ENCODE assay signal across 23 cellular contexts in genomic region chr4:124415206-124415605, GRCh38.
DNase-seq lines count a peak whose midpoint lies in the region; ATAC-seq and TF ChIP-seq lines count a peak whose summit lies in the region.
"Had no signal": no experiment of that assay in that cellular context is flagged by ENCODE, and none has a peak within 500 bp of the region (broad histone marks: within the 10 kb centered on the region; RNA-seq: fewer than 3 reads in every experiment).

No MANE protein-coding gene starts in this region.

- no peaks in the 10 kb centered on the region for H3K27me3 Mint-ChIP-seq in chondrocyte (ENCODE audit: low read depth)
- no peaks in the 10 kb centered on the region for H3K27me3 Mint-ChIP-seq in stimulated activated naive B cell treated with anti-CD40 and anti-IgM and Interleukin-4, amounts not matched to agents 10 μg/mL and 1 μg/mL and 100 μg/mL, for 72 hours
- H3K27me3 Mint-ChIP-seq: CD4-positive, alpha-beta T cell; central memory CD8-positive, alpha-beta T cell; effector memory CD8-positive, alpha-beta T cell; progenitor cell of endocrine pancreas had no signal

- DNase-seq in SKM-1 treated with dmso at 0.1 percent for 144 hours (lab: John Stamatoyannopoulos, UW; ENCODE audit: unreplicated experiment) (peak; percentile 2), SKM-1 (lab: John Stamatoyannopoulos, UW; ENCODE audit: unreplicated experiment) (no peak), chondrocyte (ENCODE audit: low spot score) (no peak), iPS-NIHi7 (ENCODE audit: extremely low spot score) (no peak), testis (no peak)
- DNase-seq in stimulated activated naive B cell treated with anti-CD40 and anti-IgM and Interleukin-4, amounts not matched to agents 10 μg/mL and 1 μg/mL and 100 μg/mL, for 72 hours, result no peak
- DNase-seq: CD4-positive, alpha-beta T cell; effector memory CD8-positive, alpha-beta T cell; gastrocnemius medialis; naive thymus-derived CD4-positive, alpha-beta T cell; NCI-H1694 treated with DMSO at 0.1 percent for 48 hours; NCI-H345; RPMI8226; stimulated activated naive CD8-positive, alpha-beta T cell treated with anti-CD3 and anti-CD28 coated beads, Interleukin-15, Interleukin-2, amounts not matched to agents 100 U/mL and 50 U/mL, for 24 hours; upper lobe of left lung had no signal

- H3K9me3 ChIP-seq in muscle layer of colon (ENCODE audit: low read length) (no peaks in the 10 kb centered on the region), testis (no peaks in the 10 kb centered on the region)
- H3K9me3 ChIP-seq: gastrocnemius medialis, upper lobe of left lung had no signal

- H3K36me3 ChIP-seq in muscle layer of colon (ENCODE audit: insufficient read depth, low read length), result no peaks in the 10 kb centered on the region
- H3K36me3 ChIP-seq in testis (ENCODE audit: low read depth, missing control alignments), result no peaks in the 10 kb centered on the region
- H3K36me3 ChIP-seq: gastrocnemius medialis, upper lobe of left lung had no signal

- no peak overlapping the region for H3K9ac ChIP-seq in muscle layer of colon (ENCODE audit: low read length)

- WGBS in testis, 2 donors, result 56 to 66% methylated on average over 6 of the region's 6 CpGs

- no peaks in the 10 kb centered on the region for H3K36me3 Mint-ChIP-seq in chondrocyte (ENCODE audit: low read depth)
- H3K36me3 Mint-ChIP-seq in stimulated activated naive B cell treated with anti-CD40 and anti-IgM and Interleukin-4, amounts not matched to agents 10 μg/mL and 1 μg/mL and 100 μg/mL, for 72 hours, result no peaks in the 10 kb centered on the region
- H3K36me3 Mint-ChIP-seq: naive thymus-derived CD4-positive, alpha-beta T cell; WTC11 had no signal

- H3K9me3 Mint-ChIP-seq in chondrocyte (ENCODE audit: low read depth), result no peaks in the 10 kb centered on the region
- H3K9me3 Mint-ChIP-seq in stimulated activated naive B cell treated with anti-CD40 and anti-IgM and Interleukin-4, amounts not matched to agents 10 μg/mL and 1 μg/mL and 100 μg/mL, for 72 hours, result no peaks in the 10 kb centered on the region
- H3K9me3 Mint-ChIP-seq: activated T-helper 1 cell treated with anti-CD3 and anti-CD28 coated beads, Interleukin-12 subunit alpha, Interleukin-12 subunit beta, Interleukin-2, Interleukin-4 antibody, amounts not matched to agents 30 ng/mL and 10 ng/mL and 1 ng/mL, durations not matched to agents 14 hours and 24 hours and 36 hours; T-helper 1 cell treated with Interleukin-12 subunit alpha and Interleukin-12 subunit beta and Interleukin-4 antibody, amounts not matched to agents 30 μg/mL and 1 μg/mL, for 36 hours; WTC11 had no signal

- ATAC-seq in stimulated activated naive B cell treated with anti-CD40 and anti-IgM and Interleukin-4, amounts not matched to agents 10 μg/mL and 1 μg/mL and 100 μg/mL, for 72 hours (replicated peaks), result no peak
- ATAC-seq in esophagus mucosa, result no peak
- ATAC-seq: effector memory CD8-positive, alpha-beta T cell; gastrocnemius medialis; naive thymus-derived CD4-positive, alpha-beta T cell; stimulated activated naive CD8-positive, alpha-beta T cell treated with anti-CD3 and anti-CD28 coated beads, Interleukin-15, Interleukin-2, amounts not matched to agents 100 U/mL and 50 U/mL, for 24 hours; WTC11 had no signal

- no peak for TF ChIP-seq POLR2A in testis (IDR thresholded peaks at IDR 0.05)

- H3K4me3 Mint-ChIP-seq in chondrocyte (ENCODE audit: unreplicated experiment), result peak overlapping the region; percentile 45
- no peak overlapping the region for H3K4me3 Mint-ChIP-seq in stimulated activated naive B cell treated with anti-CD40 and anti-IgM and Interleukin-4, amounts not matched to agents 10 μg/mL and 1 μg/mL and 100 μg/mL, for 72 hours
- H3K4me3 Mint-ChIP-seq: activated T-helper 1 cell treated with anti-CD3 and anti-CD28 coated beads, Interleukin-12 subunit alpha, Interleukin-12 subunit beta, Interleukin-2, Interleukin-4 antibody, amounts not matched to agents 30 ng/mL and 10 ng/mL and 1 ng/mL, durations not matched to agents 14 hours and 24 hours and 36 hours; CD4-positive, alpha-beta T cell; central memory CD8-positive, alpha-beta T cell; effector memory CD8-positive, alpha-beta T cell; naive thymus-derived CD4-positive, alpha-beta T cell; T-helper 1 cell treated with Interleukin-12 subunit alpha and Interleukin-12 subunit beta and Interleukin-4 antibody, amounts not matched to agents 30 μg/mL and 1 μg/mL, for 36 hours; WTC11 had no signal

- TF ChIP-seq CTCF in chondrocyte (IDR thresholded peaks at IDR 0.05), result peak; percentile 1
- no peak for TF ChIP-seq CTCF in testis (IDR thresholded peaks at IDR 0.05)

- H3K4me1 ChIP-seq in muscle layer of colon (ENCODE audit: insufficient read depth, low read length), result peaks cover 1% of the 10 kb centered on the region
- no peaks in the 10 kb centered on the region for H3K4me1 ChIP-seq in testis
- H3K4me1 ChIP-seq: gastrocnemius medialis, upper lobe of left lung had no signal

- H3K27ac Mint-ChIP-seq in chondrocyte (ENCODE audit: unreplicated experiment), result peak overlapping the region; percentile 93
- H3K27ac Mint-ChIP-seq in stimulated activated naive B cell treated with anti-CD40 and anti-IgM and Interleukin-4, amounts not matched to agents 10 μg/mL and 1 μg/mL and 100 μg/mL, for 72 hours, result no peak overlapping the region
- H3K27ac Mint-ChIP-seq: activated T-helper 1 cell treated with anti-CD3 and anti-CD28 coated beads, Interleukin-12 subunit alpha, Interleukin-12 subunit beta, Interleukin-2, Interleukin-4 antibody, amounts not matched to agents 30 ng/mL and 10 ng/mL and 1 ng/mL, durations not matched to agents 14 hours and 24 hours and 36 hours; CD4-positive, alpha-beta T cell; effector memory CD8-positive, alpha-beta T cell; naive thymus-derived CD4-positive, alpha-beta T cell; progenitor cell of endocrine pancreas; T-helper 1 cell treated with Interleukin-12 subunit alpha and Interleukin-12 subunit beta and Interleukin-4 antibody, amounts not matched to agents 30 μg/mL and 1 μg/mL, for 36 hours; WTC11 had no signal

- H3K27ac ChIP-seq in muscle layer of colon (ENCODE audit: low read depth, low read length), result peak overlapping the region; percentile 72
- H3K27ac ChIP-seq in testis, result no peak overlapping the region
- H3K27ac ChIP-seq: 22Rv1, gastrocnemius medialis, upper lobe of left lung had no signal

- intact Hi-C loops in testis (cut with DNase I; ENCODE audit: low total_unique reads), result no loop called here

- H3K27me3 ChIP-seq in muscle layer of colon (ENCODE audit: control insufficient read depth in 1 of 2, insufficient read depth in 2 of 2, low read length in 2 of 2) (no peaks in the 10 kb centered on the region), testis (no peaks in the 10 kb centered on the region)
- H3K27me3 ChIP-seq: gastrocnemius medialis, upper lobe of left lung had no signal

- H3K4me1 Mint-ChIP-seq in chondrocyte (ENCODE audit: low read depth), result peaks cover 33% of the 10 kb centered on the region
- no peaks in the 10 kb centered on the region for H3K4me1 Mint-ChIP-seq in stimulated activated naive B cell treated with anti-CD40 and anti-IgM and Interleukin-4, amounts not matched to agents 10 μg/mL and 1 μg/mL and 100 μg/mL, for 72 hours
- H3K4me1 Mint-ChIP-seq: central memory CD8-positive, alpha-beta T cell; naive thymus-derived CD4-positive, alpha-beta T cell had no signal

- H3K4me3 ChIP-seq in muscle layer of colon (ENCODE audit: low read depth in 1 of 2, low read length in 2 of 2), result peak overlapping the region in 1 of 2 donors; percentile 26
- no peak overlapping the region for H3K4me3 ChIP-seq in testis
- H3K4me3 ChIP-seq: gastrocnemius medialis, upper lobe of left lung had no signal
